Comparison of ENCODE assay signal across 17 cellular contexts in the genomic region with DNA sequence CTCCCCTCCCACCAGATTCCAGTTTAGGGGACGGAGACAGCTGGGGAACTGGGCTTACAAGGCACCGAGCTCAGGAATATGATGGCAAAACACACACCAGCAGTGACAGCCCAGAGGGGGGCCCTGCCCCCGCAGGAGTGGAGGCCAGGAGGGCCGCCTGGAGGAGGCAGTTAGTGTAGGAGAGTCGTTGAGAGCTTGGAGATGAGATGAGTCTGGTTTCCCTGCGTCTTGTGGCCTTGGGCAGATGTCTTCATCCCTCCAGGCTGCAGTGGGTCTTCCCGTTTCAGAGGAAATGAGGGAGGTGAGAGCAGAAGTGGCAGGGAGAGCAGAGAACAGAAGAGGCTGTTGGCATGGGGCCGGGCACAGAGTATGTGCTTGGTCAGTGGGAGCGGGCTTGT. TPM values are rescaled to one million over a fixed set of nuclear protein-coding genes. Genes with fewer than 3 reads are reported as not detected.
DNase-seq lines count a peak whose midpoint lies in the region; ATAC-seq and TF ChIP-seq lines count a peak whose summit lies in the region.
"Had no signal": no experiment of that assay in that cellular context is flagged by ENCODE, and none has a peak within 500 bp of the region (broad histone marks: within the 10 kb centered on the region; RNA-seq: fewer than 3 reads in every experiment).

No MANE protein-coding gene starts in this region.

- H3K4me3 ChIP-seq in HEK293 (ENCODE audit: low read depth, low read length) (no peak overlapping the region), neural cell (ENCODE audit: low read length) (peak overlapping the region; percentile 96)
- H3K4me3 ChIP-seq: GM12878, GM23248, HAP-1 had no signal

- ATAC-seq in GM21825 (IDR thresholded peaks at IDR 0.05; ENCODE audit: unreplicated experiment) (no peak), HG02623 (IDR thresholded peaks at IDR 0.05; ENCODE audit: unreplicated experiment) (no peak)
- ATAC-seq: GM12878 had no signal

- DNase-seq in NCI-H2029 treated with DMSO at 0.1 percent for 48 hours (lab: John Stamatoyannopoulos, UW) (peak; percentile 9), NCI-H2029 (lab: John Stamatoyannopoulos, UW) (no peak)
- DNase-seq in activated CD4-positive, alpha-beta T cell treated with anti-CD3 and anti-CD28 coated beads for 1 hour = no peak
- DNase-seq: ACHN; CD4-positive, alpha-beta memory T cell; DMS79; GM23248; HFFc6; KBM-7 had no signal

- H3K36me3 ChIP-seq in HEK293 (ENCODE audit: control insufficient read depth in 2 of 2, insufficient read depth in 1 of 2, low read length in 2 of 2) = no peaks in the 10 kb centered on the region
- no peaks in the 10 kb centered on the region for H3K36me3 ChIP-seq in neural cell (ENCODE audit: insufficient read depth, low read length)
- H3K36me3 ChIP-seq: HAP-1 had no signal

- H3K9me3 ChIP-seq in HEK293 (ENCODE audit: control insufficient read depth, insufficient read depth, low read depth, low read length) = no peaks in the 10 kb centered on the region
- H3K9me3 ChIP-seq in neural cell (ENCODE audit: low read length) = no peaks in the 10 kb centered on the region
- H3K9me3 ChIP-seq: HAP-1 had no signal

- no peak overlapping the region for H3K4me2 ChIP-seq in neural cell (ENCODE audit: low read length)

- POLR2A ChIA-PET in HEK293 (lab: Yijun Ruan, JAX) = interaction anchor here (0.5 kb wide), 1 partner anchor 12 kb away, joined by 4 read pairs; no protein-coding TSS in a partner anchor

- H3F3A ChIP-seq in neural cell (ENCODE audit: insufficient read depth, low read length, poor library complexity, severe bottlenecking) = peaks cover 2% of the 10 kb centered on the region

- no peak overlapping the region for H3K9ac ChIP-seq in neural cell (ENCODE audit: low read length)
- H3K9ac ChIP-seq: GM23248 had no signal

- no peak overlapping the region for H2AFZ ChIP-seq in neural cell (ENCODE audit: low read depth, low read length)
- H2AFZ ChIP-seq: GM23248 had no signal

- peaks cover 69% of the 10 kb centered on the region for H3K79me2 ChIP-seq in neural cell (replicated peaks; ENCODE audit: insufficient read depth, low read length)

- no peaks in the 10 kb centered on the region for H3K9me2 ChIP-seq in neural cell (ENCODE audit: insufficient read depth, low read length)

- no peaks in the 10 kb centered on the region for H3K27me3 ChIP-seq in neural cell (ENCODE audit: insufficient read depth, low read depth, low read length)

- no peak for TF ChIP-seq EP300 in neural cell (conservative IDR thresholded peaks at IDR 0.05; ENCODE audit: poor library complexity, severe bottlenecking)

- no peaks in the 10 kb centered on the region for H3K4me1 ChIP-seq in HEK293 (ENCODE audit: control insufficient read depth, insufficient read depth, low read length)
- H3K4me1 ChIP-seq: HAP-1 had no signal

- TF ChIP-seq CTCF in HEK293 (tag by site-specific recombination; IDR thresholded peaks at IDR 0.05) = no peak
- no peak for TF ChIP-seq CTCF in neural cell (IDR thresholded peaks at IDR 0.05; ENCODE audit: poor library complexity, severe bottlenecking)

- CTCF ChIA-PET in HEK293 (lab: Yijun Ruan, JAX) = interaction anchor here (0.6 to 0.7 kb wide), 2 partner anchors 259 to 488 kb away, joined by 3 read pairs; no protein-coding TSS in a partner anchor

- no peak for TF ChIP-seq RAD21 in neural cell (conservative IDR thresholded peaks at IDR 0.05)

- H4K20me1 ChIP-seq in neural cell (ENCODE audit: insufficient read depth) = peaks cover 17% of the 10 kb centered on the region

- H3K27ac ChIP-seq in HEK293 (ENCODE audit: extremely low read depth, low read depth, low read length) (no peak overlapping the region), neural cell (ENCODE audit: low read length) (no peak overlapping the region)
- H3K27ac ChIP-seq: 22Rv1, C4-2B, GM23248 had no signal

TF ChIP-seq in HEK293, 187 proteins besides CTCF, POLR2A, EP300 and RAD21:
- TF ChIP-seq, protein P1, sequence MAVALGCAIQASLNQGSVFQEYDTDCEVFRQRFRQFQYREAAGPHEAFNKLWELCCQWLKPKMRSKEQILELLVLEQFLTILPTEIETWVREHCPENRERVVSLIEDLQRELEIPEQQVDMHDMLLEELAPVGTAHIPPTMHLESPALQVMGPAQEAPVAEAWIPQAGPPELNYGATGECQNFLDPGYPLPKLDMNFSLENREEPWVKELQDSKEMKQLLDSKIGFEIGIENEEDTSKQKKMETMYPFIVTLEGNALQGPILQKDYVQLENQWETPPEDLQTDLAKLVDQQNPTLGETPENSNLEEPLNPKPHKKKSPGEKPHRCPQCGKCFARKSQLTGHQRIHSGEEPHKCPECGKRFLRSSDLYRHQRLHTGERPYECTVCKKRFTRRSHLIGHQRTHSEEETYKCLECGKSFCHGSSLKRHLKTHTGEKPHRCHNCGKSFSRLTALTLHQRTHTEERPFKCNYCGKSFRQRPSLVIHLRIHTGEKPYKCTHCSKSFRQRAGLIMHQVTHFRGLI (tag by site-specific recombination; IDR thresholded peaks at IDR 0.05) = no peak
- TF ChIP-seq ZFHX2 (tag by site-specific recombination; conservative IDR thresholded peaks at IDR 0.05) = peak; percentile 40

TF ChIP-seq in neural cell, 6 proteins besides CTCF, POLR2A, EP300 and RAD21:
- TF ChIP-seq POLR2AphosphoS5 (IDR thresholded peaks at IDR 0.05) = no peak
- no peak for TF ChIP-seq SMC3 (conservative IDR thresholded peaks at IDR 0.05; ENCODE audit: poor library complexity)
- TF ChIP-seq, protein P2, sequence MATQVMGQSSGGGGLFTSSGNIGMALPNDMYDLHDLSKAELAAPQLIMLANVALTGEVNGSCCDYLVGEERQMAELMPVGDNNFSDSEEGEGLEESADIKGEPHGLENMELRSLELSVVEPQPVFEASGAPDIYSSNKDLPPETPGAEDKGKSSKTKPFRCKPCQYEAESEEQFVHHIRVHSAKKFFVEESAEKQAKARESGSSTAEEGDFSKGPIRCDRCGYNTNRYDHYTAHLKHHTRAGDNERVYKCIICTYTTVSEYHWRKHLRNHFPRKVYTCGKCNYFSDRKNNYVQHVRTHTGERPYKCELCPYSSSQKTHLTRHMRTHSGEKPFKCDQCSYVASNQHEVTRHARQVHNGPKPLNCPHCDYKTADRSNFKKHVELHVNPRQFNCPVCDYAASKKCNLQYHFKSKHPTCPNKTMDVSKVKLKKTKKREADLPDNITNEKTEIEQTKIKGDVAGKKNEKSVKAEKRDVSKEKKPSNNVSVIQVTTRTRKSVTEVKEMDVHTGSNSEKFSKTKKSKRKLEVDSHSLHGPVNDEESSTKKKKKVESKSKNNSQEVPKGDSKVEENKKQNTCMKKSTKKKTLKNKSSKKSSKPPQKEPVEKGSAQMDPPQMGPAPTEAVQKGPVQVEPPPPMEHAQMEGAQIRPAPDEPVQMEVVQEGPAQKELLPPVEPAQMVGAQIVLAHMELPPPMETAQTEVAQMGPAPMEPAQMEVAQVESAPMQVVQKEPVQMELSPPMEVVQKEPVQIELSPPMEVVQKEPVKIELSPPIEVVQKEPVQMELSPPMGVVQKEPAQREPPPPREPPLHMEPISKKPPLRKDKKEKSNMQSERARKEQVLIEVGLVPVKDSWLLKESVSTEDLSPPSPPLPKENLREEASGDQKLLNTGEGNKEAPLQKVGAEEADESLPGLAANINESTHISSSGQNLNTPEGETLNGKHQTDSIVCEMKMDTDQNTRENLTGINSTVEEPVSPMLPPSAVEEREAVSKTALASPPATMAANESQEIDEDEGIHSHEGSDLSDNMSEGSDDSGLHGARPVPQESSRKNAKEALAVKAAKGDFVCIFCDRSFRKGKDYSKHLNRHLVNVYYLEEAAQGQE (IDR thresholded peaks at IDR 0.05; ENCODE audit: borderline replicate concordance) = no peak
- no peak for TF ChIP-seq EZH2 (IDR thresholded peaks at IDR 0.05; ENCODE audit: borderline replicate concordance, insufficient read depth, low read length, poor library complexity, severe bottlenecking)
- TF ChIP-seq TAF1 (IDR thresholded peaks at IDR 0.05; ENCODE audit: low read depth) = no peak

RNA-seq across cellular contexts. Expression of a gene that starts 4.9 kb away (rescaled TPM):
- polyA plus RNA-seq in neural cell = 130 and 147 TPM in 2 replicates
- 103 and 118 TPM in 2 replicates for polyA minus RNA-seq in neural cell
- polyA plus RNA-seq: GM23248 had no signal

RNA-seq across cellular contexts. Expression of a gene that starts 43.6 kb away (rescaled TPM):
- 21.1 and 23.5 TPM in 2 replicates for polyA plus RNA-seq in neural cell
- polyA minus RNA-seq in neural cell = 13.7 and 20.9 TPM in 2 replicates

RNA-seq across cellular contexts. Expression of a gene that starts 50.8 kb away (rescaled TPM):
- polyA plus RNA-seq in neural cell = not detected in 2 replicates
- not detected in 2 replicates for polyA minus RNA-seq in neural cell
- polyA plus RNA-seq: GM23248 had no signal
